15 cellular contexts compared by ENCODE assay signal in the genomic region with DNA sequence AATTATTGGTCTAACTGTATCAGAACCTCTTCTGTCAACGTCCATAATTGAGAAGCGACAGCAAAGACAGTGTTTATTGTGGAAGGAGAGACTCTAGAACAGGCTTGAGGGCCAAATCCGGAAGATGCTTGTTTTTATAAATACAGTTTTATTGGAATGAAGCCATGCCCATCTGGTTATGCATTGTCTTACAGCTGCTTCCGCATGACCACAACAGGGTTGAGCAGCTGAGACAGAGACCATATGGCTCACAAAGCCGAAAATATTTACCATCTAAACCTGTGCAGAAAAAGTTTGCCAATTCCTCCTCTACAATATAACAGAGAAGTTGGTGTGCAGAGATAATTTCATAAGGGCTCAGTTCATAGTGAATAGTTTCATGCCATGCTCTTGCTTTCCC. TPM values are rescaled to one million over a fixed set of nuclear protein-coding genes. Genes with fewer than 3 reads are reported as not detected.
A peak's percentile ranks its signal among the peaks of the same experiment; 100 is the strongest.
DNase-seq lines count a peak whose midpoint lies in the region; ATAC-seq, FAIRE-seq and TF ChIP-seq lines count a peak whose summit lies in the region.
"Had no signal": no experiment of that assay in that cellular context is flagged by ENCODE, and none has a peak within 500 bp of the region (broad histone marks: within the 10 kb centered on the region; RNA-seq: fewer than 3 reads in every experiment).

No MANE protein-coding gene starts in this region.

- DNase-seq in Caco-2 (no peak), NCI-H446 treated with DMSO at 0.1 percent for 48 hours (lab: John Stamatoyannopoulos, UW) (peak; percentile 82), dorsolateral prefrontal cortex (no peak), RCC 7860 (ENCODE audit: low spot score) (no peak), aorta (no peak)
- no peak for DNase-seq in stimulated activated CD8-positive, alpha-beta memory T cell treated with anti-CD3 and anti-CD28 coated beads, Interleukin-4, amount 100 ng/mL, for 48 hours
- DNase-seq in naive thymus-derived CD8-positive, alpha-beta T cell: no peak
- DNase-seq: activated CD4-positive, alpha-beta T cell treated with anti-CD3 and anti-CD28 coated beads for 4 hours; AML-193; NCI-H1930; stimulated activated CD4-positive, alpha-beta T cell treated with anti-CD3 and anti-CD28 coated beads, Interleukin-2, amount 100 ng/mL, for 24 hours had no signal

- H3K9me3 ChIP-seq in Caco-2 (no peaks in the 10 kb centered on the region), aorta (ENCODE audit: control insufficient read depth, low read length) (no peaks in the 10 kb centered on the region)
- H3K9me3 ChIP-seq: vagina had no signal

- H3K27ac ChIP-seq in dorsolateral prefrontal cortex (peak overlapping the region in 51 of 59 donors; percentile 8 to 87 (median 63)), aorta (ENCODE audit: low read depth in 1 of 2, low read length in 2 of 2) (no peak overlapping the region)
- H3K27ac ChIP-seq: vagina had no signal

- H3K4me3 ChIP-seq in Caco-2 (ENCODE audit: low read depth, low read length) (no peak overlapping the region), dorsolateral prefrontal cortex (no peak overlapping the region), aorta (ENCODE audit: low read length in 2 of 2) (no peak overlapping the region)
- H3K4me3 ChIP-seq: vagina had no signal

- no TSS peak for BruUV-seq in Caco-2 (replicated peaks; lab: Mats Ljungman, UMichigan)

- H3K4me1 Mint-ChIP-seq in Caco-2 (ENCODE audit: low read depth, unreplicated experiment): peaks cover 10% of the 10 kb centered on the region
- H3K4me1 Mint-ChIP-seq in nephron: peaks cover 28% of the 10 kb centered on the region
- no peaks in the 10 kb centered on the region for H3K4me1 Mint-ChIP-seq in naive thymus-derived CD8-positive, alpha-beta T cell
- H3K4me1 Mint-ChIP-seq: activated T-helper 17 cell treated with anti-CD3 and anti-CD28 coated beads, Interleukin-2, amount 50 U/mL, for 72 hours had no signal

- no peak for ATAC-seq in aorta (ENCODE audit: low FRiP score)
- ATAC-seq in naive thymus-derived CD8-positive, alpha-beta T cell: no peak
- ATAC-seq: activated T-helper 17 cell treated with anti-CD3 and anti-CD28 coated beads, Interleukin-2, amount 50 U/mL, for 72 hours had no signal

- H3K4me3 Mint-ChIP-seq in Caco-2 (ENCODE audit: unreplicated experiment): no peak overlapping the region
- H3K4me3 Mint-ChIP-seq in nephron: no peak overlapping the region
- H3K4me3 Mint-ChIP-seq in naive thymus-derived CD8-positive, alpha-beta T cell: no peak overlapping the region
- H3K4me3 Mint-ChIP-seq: activated T-helper 17 cell treated with anti-CD3 and anti-CD28 coated beads, Interleukin-2, amount 50 U/mL, for 72 hours had no signal

- H3K9me3 Mint-ChIP-seq in Caco-2 (ENCODE audit: unreplicated experiment): no peaks in the 10 kb centered on the region
- H3K9me3 Mint-ChIP-seq in nephron: no peaks in the 10 kb centered on the region
- no peaks in the 10 kb centered on the region for H3K9me3 Mint-ChIP-seq in naive thymus-derived CD8-positive, alpha-beta T cell
- H3K9me3 Mint-ChIP-seq: activated T-helper 17 cell treated with anti-CD3 and anti-CD28 coated beads, Interleukin-2, amount 50 U/mL, for 72 hours had no signal

- H3K36me3 Mint-ChIP-seq in Caco-2 (ENCODE audit: insufficient read depth, unreplicated experiment) (peaks cover 20% of the 10 kb centered on the region), nephron (ENCODE audit: low read depth) (peaks cover 25% of the 10 kb centered on the region)
- H3K36me3 Mint-ChIP-seq in naive thymus-derived CD8-positive, alpha-beta T cell: no peaks in the 10 kb centered on the region

- POLR2A ChIA-PET in Caco-2 (lab: Charles Lee): no interaction called here
- POLR2A ChIA-PET in naive thymus-derived CD8-positive, alpha-beta T cell (lab: Charles Lee): no interaction called here

- 79 to 82% methylated on average over 5 of the region's 5 CpGs for WGBS in aorta, 2 donors

- no peak for FAIRE-seq in RCC 7860 (lab: Jason Lieb, UNC)
- FAIRE-seq: GM12891 had no signal

- no peak for TF ChIP-seq CTCF in Caco-2 (IDR thresholded peaks at IDR 0.05; ENCODE audit: insufficient read depth in 1 of 2, low read depth in 1 of 2, low read length in 1 of 2, severe bottlenecking in 1 of 2, unreplicated experiment in 1 of 2)
- TF ChIP-seq CTCF in dorsolateral prefrontal cortex (IDR thresholded peaks at IDR 0.05 in 54 of 56, conservative IDR thresholded peaks at IDR 0.05 in 2 of 56; ENCODE audit: low read depth in 1 of 56, partially characterized antibody in 56 of 56): no peak
- TF ChIP-seq CTCF in nephron (IDR thresholded peaks at IDR 0.05; ENCODE audit: unreplicated experiment in 3 of 3): no peak

- H3K27me3 Mint-ChIP-seq in Caco-2 (ENCODE audit: insufficient read depth, unreplicated experiment) (no peaks in the 10 kb centered on the region), nephron (ENCODE audit: low read depth) (no peaks in the 10 kb centered on the region)
- no peaks in the 10 kb centered on the region for H3K27me3 Mint-ChIP-seq in naive thymus-derived CD8-positive, alpha-beta T cell
- H3K27me3 Mint-ChIP-seq: activated T-helper 17 cell treated with anti-CD3 and anti-CD28 coated beads, Interleukin-2, amount 50 U/mL, for 72 hours had no signal

- no peaks in the 10 kb centered on the region for H3K36me3 ChIP-seq in Caco-2 (ENCODE audit: control insufficient read depth, insufficient read depth, low read length)
- no peaks in the 10 kb centered on the region for H3K36me3 ChIP-seq in aorta (ENCODE audit: control insufficient read depth in 1 of 2, insufficient read depth in 2 of 2, low read length in 1 of 2)
- H3K36me3 ChIP-seq: vagina had no signal

- CTCF ChIA-PET in Caco-2 (lab: Charles Lee): no interaction called here

- intact Hi-C loops in Caco-2 (cut with micrococcal nuclease; ENCODE audit: unreplicated experiment) (loop anchor here (10.0 kb wide), 1 partner anchor 92 kb away; no protein-coding TSS in a partner anchor), dorsolateral prefrontal cortex (cut with DNase I) (no loop called here), aorta (cut with DNase I) (no loop called here)

- H3K27ac Mint-ChIP-seq in Caco-2 (ENCODE audit: unreplicated experiment): peak overlapping the region; percentile 27
- peak overlapping the region; percentile 76 to 92 (median 84) for H3K27ac Mint-ChIP-seq in nephron
- H3K27ac Mint-ChIP-seq in naive thymus-derived CD8-positive, alpha-beta T cell: no peak overlapping the region
- H3K27ac Mint-ChIP-seq: activated T-helper 17 cell treated with anti-CD3 and anti-CD28 coated beads, Interleukin-2, amount 50 U/mL, for 72 hours had no signal

- H3K27me3 ChIP-seq in Caco-2 (replicated peaks; ENCODE audit: control insufficient read depth, insufficient read depth, low read length) (no peaks in the 10 kb centered on the region), dorsolateral prefrontal cortex (no peaks in the 10 kb centered on the region), aorta (ENCODE audit: control insufficient read depth in 1 of 2, insufficient read depth in 2 of 2, low read length in 1 of 2) (no peaks in the 10 kb centered on the region)
- H3K27me3 ChIP-seq: vagina had no signal

- H3K4me1 ChIP-seq in Caco-2 (no peaks in the 10 kb centered on the region), aorta (ENCODE audit: control insufficient read depth in 1 of 2, insufficient read depth in 2 of 2, low read length in 2 of 2) (no peaks in the 10 kb centered on the region)

RNA-seq across cellular contexts. Expression of a gene that starts 24.5 kb away (rescaled TPM):
- 34.5 and 37.3 TPM in 2 replicates for total RNA-seq in Caco-2 (2022)
- total RNA-seq in dorsolateral prefrontal cortex: 10 to 100 TPM; 17.0 to 44.5 (median 30.2) TPM
- total RNA-seq in aorta: 10 to 100 TPM; 25.6 to 27.0 TPM
- polyA plus RNA-seq in aorta: 10 to 100 TPM in 1 of 2 donors, 1 to 10 TPM in 1; 8.8 to 25.0 TPM
- 10 to 100 TPM; 45.2 to 48.0 TPM for total RNA-seq in naive thymus-derived CD8-positive, alpha-beta T cell
- polyA plus RNA-seq in naive thymus-derived CD8-positive, alpha-beta T cell: 10 to 100 TPM; 29.6 to 48.7 (median 39.5) TPM

Comparison
In these comparisons a context has a peak if more than half of its experiments do, and no peak if none do; other contexts are left out.
1. H3K27ac Mint-ChIP-seq: peak in Caco-2 (single experiment) and nephron (3 of 3); none in naive thymus-derived CD8-positive, alpha-beta T cell (0 of 10).
2. H3K27ac ChIP-seq: peak in dorsolateral prefrontal cortex (51 of 59); none in aorta (0 of 2).